ENCODE assay signal across 1 cellular context in the genomic region with DNA sequence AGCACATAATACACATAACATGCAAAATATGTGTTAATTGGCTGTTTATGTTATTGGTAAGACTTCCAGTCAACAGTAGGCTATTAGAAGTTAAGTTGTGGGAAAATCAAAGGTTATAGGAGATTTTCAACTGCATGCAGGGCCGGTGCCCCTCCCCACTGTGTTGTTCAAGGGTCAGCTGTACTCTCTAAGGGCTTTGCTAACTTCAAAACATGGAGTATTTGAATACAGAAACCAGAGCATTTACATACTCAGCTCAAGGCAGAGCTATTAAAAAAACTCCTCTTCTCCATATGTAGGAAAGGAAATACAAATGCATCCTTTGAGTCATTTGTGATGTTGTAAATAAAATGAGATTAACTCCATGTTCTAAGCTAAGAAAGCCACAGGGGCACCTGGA.
TF ChIP-seq lines count a peak whose summit lies in the region.

No MANE protein-coding gene starts in this region.

TF ChIP-seq in HepG2, 621 proteins besides CTCF, POLR2A, EP300 and RAD21:
- TF ChIP-seq ZNF432 (CRISPR knock-in tag; IDR thresholded peaks at IDR 0.05; ENCODE audit: borderline replicate concordance) (no peak), ZNF3 (CRISPR knock-in tag; IDR thresholded peaks at IDR 0.05) (no peak), KDM4B (CRISPR knock-in tag; IDR thresholded peaks at IDR 0.05) (no peak), WIZ (CRISPR knock-in tag; IDR thresholded peaks at IDR 0.05) (no peak), NR2C2 (CRISPR knock-in tag; IDR thresholded peaks at IDR 0.05; ENCODE audit: borderline replicate concordance) (no peak), ZZZ3 (CRISPR knock-in tag; IDR thresholded peaks at IDR 0.05; ENCODE audit: borderline replicate concordance) (no peak), NFYC (CRISPR knock-in tag; IDR thresholded peaks at IDR 0.05) (no peak), CBX5 (CRISPR knock-in tag; IDR thresholded peaks at IDR 0.05; ENCODE audit: borderline replicate concordance) (no peak), ZNF557 (CRISPR knock-in tag; IDR thresholded peaks at IDR 0.05) (no peak)
- TF ChIP-seq, protein P1, sequence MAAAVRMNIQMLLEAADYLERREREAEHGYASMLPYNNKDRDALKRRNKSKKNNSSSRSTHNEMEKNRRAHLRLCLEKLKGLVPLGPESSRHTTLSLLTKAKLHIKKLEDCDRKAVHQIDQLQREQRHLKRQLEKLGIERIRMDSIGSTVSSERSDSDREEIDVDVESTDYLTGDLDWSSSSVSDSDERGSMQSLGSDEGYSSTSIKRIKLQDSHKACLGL (CRISPR knock-in tag; IDR thresholded peaks at IDR 0.05), result no peak
- TF ChIP-seq, protein P2, sequence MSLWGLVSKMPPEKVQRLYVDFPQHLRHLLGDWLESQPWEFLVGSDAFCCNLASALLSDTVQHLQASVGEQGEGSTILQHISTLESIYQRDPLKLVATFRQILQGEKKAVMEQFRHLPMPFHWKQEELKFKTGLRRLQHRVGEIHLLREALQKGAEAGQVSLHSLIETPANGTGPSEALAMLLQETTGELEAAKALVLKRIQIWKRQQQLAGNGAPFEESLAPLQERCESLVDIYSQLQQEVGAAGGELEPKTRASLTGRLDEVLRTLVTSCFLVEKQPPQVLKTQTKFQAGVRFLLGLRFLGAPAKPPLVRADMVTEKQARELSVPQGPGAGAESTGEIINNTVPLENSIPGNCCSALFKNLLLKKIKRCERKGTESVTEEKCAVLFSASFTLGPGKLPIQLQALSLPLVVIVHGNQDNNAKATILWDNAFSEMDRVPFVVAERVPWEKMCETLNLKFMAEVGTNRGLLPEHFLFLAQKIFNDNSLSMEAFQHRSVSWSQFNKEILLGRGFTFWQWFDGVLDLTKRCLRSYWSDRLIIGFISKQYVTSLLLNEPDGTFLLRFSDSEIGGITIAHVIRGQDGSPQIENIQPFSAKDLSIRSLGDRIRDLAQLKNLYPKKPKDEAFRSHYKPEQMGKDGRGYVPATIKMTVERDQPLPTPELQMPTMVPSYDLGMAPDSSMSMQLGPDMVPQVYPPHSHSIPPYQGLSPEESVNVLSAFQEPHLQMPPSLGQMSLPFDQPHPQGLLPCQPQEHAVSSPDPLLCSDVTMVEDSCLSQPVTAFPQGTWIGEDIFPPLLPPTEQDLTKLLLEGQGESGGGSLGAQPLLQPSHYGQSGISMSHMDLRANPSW (CRISPR knock-in tag; IDR thresholded peaks at IDR 0.05; ENCODE audit: borderline replicate concordance), result no peak
- TF ChIP-seq, protein P3, sequence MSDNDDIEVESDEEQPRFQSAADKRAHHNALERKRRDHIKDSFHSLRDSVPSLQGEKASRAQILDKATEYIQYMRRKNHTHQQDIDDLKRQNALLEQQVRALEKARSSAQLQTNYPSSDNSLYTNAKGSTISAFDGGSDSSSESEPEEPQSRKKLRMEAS (IDR thresholded peaks at IDR 0.05), result no peak
